ENCODE assay signal across 20 cellular contexts in genomic region chr21:42037943-42038342, GRCh38. TPM values are rescaled to one million over a fixed set of nuclear protein-coding genes. Genes with fewer than 3 reads are reported as not detected.
"Had no signal": no experiment of that assay in that cellular context is flagged by ENCODE, and none has a peak within 500 bp of the region (broad histone marks: within the 10 kb centered on the region; RNA-seq: fewer than 3 reads in every experiment).

No MANE protein-coding gene starts in this region.

- H3K27me3 ChIP-seq: ascending aorta, stomach had no signal

- H3K4me3 ChIP-seq: ascending aorta, coronary artery, gastroesophageal sphincter, lung, stomach, thoracic aorta had no signal

- FAIRE-seq: urothelium cell line had no signal

- H3K9me3 ChIP-seq: ascending aorta, stomach, thoracic aorta had no signal

- H3K27ac ChIP-seq: ascending aorta, coronary artery, gastroesophageal sphincter, thoracic aorta, VCaP had no signal

- ATAC-seq: gastroesophageal sphincter, natural killer cell had no signal

- DNase-seq: activated CD4-positive, alpha-beta T cell treated with anti-CD3 and anti-CD28 coated beads for 4 hours; activated naive CD4-positive, alpha-beta T cell; effector CD4-positive, alpha-beta T cell; kidney glomerular epithelial cell; natural killer cell; nucleus accumbens; stomach; T-helper 9 cell had no signal

- H3K36me3 ChIP-seq: ascending aorta, gastroesophageal sphincter, stomach, thoracic aorta had no signal

RNA-seq across cellular contexts. Expression of gene UMODL1, which starts 33.2 kb away (rescaled TPM):
- total RNA-seq: activated T-helper 1 cell treated with anti-CD3 and anti-CD28 coated beads, Interleukin-12 subunit alpha, Interleukin-12 subunit beta, Interleukin-2, Interleukin-4 antibody, amounts not matched to agents 30 ng/mL and 10 ng/mL and 1 ng/mL, durations not matched to agents 14 hours and 24 hours and 36 hours; ascending aorta; cardiac septum; epithelial cell of proximal tubule; gastroesophageal sphincter; mucosa of gallbladder; pulmonary artery endothelial cell had no signal
- polyA plus RNA-seq: stomach had no signal
